8 cellular contexts compared by ENCODE assay signal in genomic region chr19:42242071-42242511, GRCh38. TPM values are rescaled to one million over a fixed set of nuclear protein-coding genes. Genes with fewer than 3 reads are reported as not detected.
DNase-seq lines count a peak whose midpoint lies in the region; ATAC-seq and TF ChIP-seq lines count a peak whose summit lies in the region.

No MANE protein-coding gene starts in this region.

- H3K9me3 ChIP-seq in Caco-2, result no peaks in the 10 kb centered on the region
- no peaks in the 10 kb centered on the region for H3K9me3 ChIP-seq in HEK293 (ENCODE audit: control insufficient read depth, insufficient read depth, low read depth, low read length)
- no peaks in the 10 kb centered on the region for H3K9me3 ChIP-seq in right atrium auricular region

- peak overlapping the region; percentile 87 for H3K27ac Mint-ChIP-seq in Caco-2 (ENCODE audit: unreplicated experiment)
- H3K27ac Mint-ChIP-seq in activated CD8-positive, alpha-beta T cell treated with anti-CD3 and anti-CD28 coated beads for 36 hours, result peak overlapping the region; percentile 89

- H3K4me3 ChIP-seq in Caco-2 (ENCODE audit: low read depth, low read length), result peak overlapping the region; percentile 92
- peak overlapping the region; percentile 74 for H3K4me3 ChIP-seq in HEK293 (ENCODE audit: low read depth, low read length)
- peak overlapping the region; percentile 87 to 89 for H3K4me3 ChIP-seq in right atrium auricular region
- H3K4me3 ChIP-seq in skin epidermis, result peak overlapping the region; percentile 58 to 87 (median 79)

- H3K27ac ChIP-seq in HEK293 (ENCODE audit: extremely low read depth, low read depth, low read length) (peak overlapping the region; percentile 99), right atrium auricular region (peak overlapping the region; percentile 84 to 90), skin epidermis (peak overlapping the region; percentile 83 to 98 (median 92))

- H3K9me3 Mint-ChIP-seq in Caco-2 (ENCODE audit: unreplicated experiment), result no peaks in the 10 kb centered on the region
- no peaks in the 10 kb centered on the region for H3K9me3 Mint-ChIP-seq in activated CD8-positive, alpha-beta T cell treated with anti-CD3 and anti-CD28 coated beads for 36 hours

- H3K4me1 ChIP-seq in Caco-2 (peaks cover 10% of the 10 kb centered on the region; the same call in 1 of the 2 replicates), HEK293 (ENCODE audit: control insufficient read depth, insufficient read depth, low read length) (peaks cover 18% of the 10 kb centered on the region), right atrium auricular region (peaks cover 0 to 47% of the 10 kb centered on the region in 2 donors)

- intact Hi-C loops in Caco-2 (cut with micrococcal nuclease; ENCODE audit: unreplicated experiment), result loop anchor here (1.0 kb wide), 2 partner anchors 22 to 283 kb away; partner anchors contain the start of genes RABAC1 and ZNF526
- intact Hi-C loops in activated CD8-positive, alpha-beta T cell treated with anti-CD3 and anti-CD28 coated beads for 36 hours (cut with micrococcal nuclease), result loop anchor here (5.0 kb wide), 1 partner anchor 40 kb away; no protein-coding TSS in a partner anchor

- ATAC-seq in activated CD8-positive, alpha-beta T cell treated with anti-CD3 and anti-CD28 coated beads for 36 hours, result no peak
- ATAC-seq in GM19467 (IDR thresholded peaks at IDR 0.05; ENCODE audit: unreplicated experiment), result no peak

- peak overlapping the region; percentile 85 for H3K4me3 Mint-ChIP-seq in Caco-2 (ENCODE audit: unreplicated experiment)
- H3K4me3 Mint-ChIP-seq in activated CD8-positive, alpha-beta T cell treated with anti-CD3 and anti-CD28 coated beads for 36 hours, result peak overlapping the region; percentile 94

- peaks cover 57% of the 10 kb centered on the region for H3K36me3 Mint-ChIP-seq in Caco-2 (ENCODE audit: insufficient read depth, unreplicated experiment)
- peaks cover 23% of the 10 kb centered on the region for H3K36me3 Mint-ChIP-seq in activated CD8-positive, alpha-beta T cell treated with anti-CD3 and anti-CD28 coated beads for 36 hours (ENCODE audit: low read depth)

- no peak for DNase-seq in Caco-2
- peak; percentile 37 for DNase-seq in activated CD8-positive, alpha-beta T cell treated with anti-CD3 and anti-CD28 coated beads for 36 hours
- DNase-seq in right atrium auricular region (ENCODE audit: low spot score), result no peak
- DNase-seq in GOT3 (lab: John Stamatoyannopoulos, UW), result no peak
- DNase-seq in hepatic stellate cell (ENCODE audit: low spot score), result no peak

- BruUV-seq in Caco-2 (replicated peaks; lab: Mats Ljungman, UMichigan), result no TSS peak

- TF ChIP-seq CTCF in Caco-2 (IDR thresholded peaks at IDR 0.05; ENCODE audit: insufficient read depth in 1 of 2, low read depth in 1 of 2, low read length in 1 of 2, severe bottlenecking in 1 of 2, unreplicated experiment in 1 of 2) (no peak), HEK293 (tag by site-specific recombination; IDR thresholded peaks at IDR 0.05) (no peak), right atrium auricular region (IDR thresholded peaks at IDR 0.05) (no peak)
- no peak for TF ChIP-seq CTCF in activated CD8-positive, alpha-beta T cell treated with anti-CD3 and anti-CD28 coated beads for 36 hours (IDR thresholded peaks at IDR 0.05)

- no peaks in the 10 kb centered on the region for H3K27me3 Mint-ChIP-seq in Caco-2 (ENCODE audit: insufficient read depth, unreplicated experiment)
- H3K27me3 Mint-ChIP-seq in activated CD8-positive, alpha-beta T cell treated with anti-CD3 and anti-CD28 coated beads for 36 hours, result no peaks in the 10 kb centered on the region

- H3K4me1 Mint-ChIP-seq in Caco-2 (ENCODE audit: low read depth, unreplicated experiment), result peaks cover 18% of the 10 kb centered on the region
- H3K4me1 Mint-ChIP-seq in activated CD8-positive, alpha-beta T cell treated with anti-CD3 and anti-CD28 coated beads for 36 hours (ENCODE audit: low read depth), result peaks cover 46% of the 10 kb centered on the region

- H3K27me3 ChIP-seq in Caco-2 (replicated peaks; ENCODE audit: control insufficient read depth, insufficient read depth, low read length) (no peaks in the 10 kb centered on the region), right atrium auricular region (no peaks in the 10 kb centered on the region)

- CTCF ChIA-PET in Caco-2 (lab: Charles Lee), result interaction anchor here (1.3 to 2.3 kb wide), 4 partner anchors 38 to 155 kb away, joined by 3 to 17 read pairs (median 5); partner anchors contain the start of gene POU2F2
- CTCF ChIA-PET in HEK293 (lab: Yijun Ruan, JAX), result interaction anchor here (0.6 to 11.8 kb wide), 9 partner anchors 16 to 197 kb away, joined by 3 to 276 read pairs (median 4); partner anchors contain the start of gene POU2F2
- CTCF ChIA-PET in activated CD8-positive, alpha-beta T cell treated with anti-CD3 and anti-CD28 coated beads for 36 hours (lab: Charles Lee), result interaction anchor here (0.7 to 6.7 kb wide), 11 partner anchors 10 to 109 kb away, joined by 3 to 107 read pairs (median 4); partner anchors contain the start of genes DEDD2, POU2F2 and ZNF526

- no peaks in the 10 kb centered on the region; the same call in 1 of the 2 replicates for H3K36me3 ChIP-seq in Caco-2 (ENCODE audit: control insufficient read depth, insufficient read depth, low read length)
- H3K36me3 ChIP-seq in HEK293 (ENCODE audit: control insufficient read depth in 2 of 2, insufficient read depth in 1 of 2, low read length in 2 of 2), result peaks cover 26 to 38% of the 10 kb centered on the region in 2 experiments
- H3K36me3 ChIP-seq in right atrium auricular region, result no peaks in the 10 kb centered on the region

- POLR2A ChIA-PET in Caco-2 (lab: Charles Lee) (interaction anchor here (0.5 to 2.5 kb wide), 6 partner anchors 9 to 154 kb away, joined by 3 to 23 read pairs (median 6); partner anchors contain the start of genes CIC and DEDD2), HEK293 (lab: Yijun Ruan, JAX) (interaction anchor here (0.9 to 13.9 kb wide), 19 partner anchors 9 to 978 kb away, joined by 3 to 242 read pairs (median 11); partner anchors contain the start of genes CIC, DEDD2, ERF and HNRNPUL1)
- POLR2A ChIA-PET in activated CD8-positive, alpha-beta T cell treated with anti-CD3 and anti-CD28 coated beads for 36 hours (lab: Charles Lee), result interaction anchor here (0.8 to 16.1 kb wide), 7 partner anchors 9 to 383 kb away, joined by 3 to 195 read pairs (median 13); partner anchors contain the start of genes DEDD2, POU2F2 and ZNF526

TF ChIP-seq in HEK293, 187 proteins besides CTCF, POLR2A, EP300 and RAD21 (continues in another document):
- 0 out of 2 replicates have a peak, but pooled peaks have one; percentile 27 for TF ChIP-seq ZNF677 (tag by site-specific recombination; IDR thresholded peaks at IDR 0.05)
- TF ChIP-seq, protein P1, sequence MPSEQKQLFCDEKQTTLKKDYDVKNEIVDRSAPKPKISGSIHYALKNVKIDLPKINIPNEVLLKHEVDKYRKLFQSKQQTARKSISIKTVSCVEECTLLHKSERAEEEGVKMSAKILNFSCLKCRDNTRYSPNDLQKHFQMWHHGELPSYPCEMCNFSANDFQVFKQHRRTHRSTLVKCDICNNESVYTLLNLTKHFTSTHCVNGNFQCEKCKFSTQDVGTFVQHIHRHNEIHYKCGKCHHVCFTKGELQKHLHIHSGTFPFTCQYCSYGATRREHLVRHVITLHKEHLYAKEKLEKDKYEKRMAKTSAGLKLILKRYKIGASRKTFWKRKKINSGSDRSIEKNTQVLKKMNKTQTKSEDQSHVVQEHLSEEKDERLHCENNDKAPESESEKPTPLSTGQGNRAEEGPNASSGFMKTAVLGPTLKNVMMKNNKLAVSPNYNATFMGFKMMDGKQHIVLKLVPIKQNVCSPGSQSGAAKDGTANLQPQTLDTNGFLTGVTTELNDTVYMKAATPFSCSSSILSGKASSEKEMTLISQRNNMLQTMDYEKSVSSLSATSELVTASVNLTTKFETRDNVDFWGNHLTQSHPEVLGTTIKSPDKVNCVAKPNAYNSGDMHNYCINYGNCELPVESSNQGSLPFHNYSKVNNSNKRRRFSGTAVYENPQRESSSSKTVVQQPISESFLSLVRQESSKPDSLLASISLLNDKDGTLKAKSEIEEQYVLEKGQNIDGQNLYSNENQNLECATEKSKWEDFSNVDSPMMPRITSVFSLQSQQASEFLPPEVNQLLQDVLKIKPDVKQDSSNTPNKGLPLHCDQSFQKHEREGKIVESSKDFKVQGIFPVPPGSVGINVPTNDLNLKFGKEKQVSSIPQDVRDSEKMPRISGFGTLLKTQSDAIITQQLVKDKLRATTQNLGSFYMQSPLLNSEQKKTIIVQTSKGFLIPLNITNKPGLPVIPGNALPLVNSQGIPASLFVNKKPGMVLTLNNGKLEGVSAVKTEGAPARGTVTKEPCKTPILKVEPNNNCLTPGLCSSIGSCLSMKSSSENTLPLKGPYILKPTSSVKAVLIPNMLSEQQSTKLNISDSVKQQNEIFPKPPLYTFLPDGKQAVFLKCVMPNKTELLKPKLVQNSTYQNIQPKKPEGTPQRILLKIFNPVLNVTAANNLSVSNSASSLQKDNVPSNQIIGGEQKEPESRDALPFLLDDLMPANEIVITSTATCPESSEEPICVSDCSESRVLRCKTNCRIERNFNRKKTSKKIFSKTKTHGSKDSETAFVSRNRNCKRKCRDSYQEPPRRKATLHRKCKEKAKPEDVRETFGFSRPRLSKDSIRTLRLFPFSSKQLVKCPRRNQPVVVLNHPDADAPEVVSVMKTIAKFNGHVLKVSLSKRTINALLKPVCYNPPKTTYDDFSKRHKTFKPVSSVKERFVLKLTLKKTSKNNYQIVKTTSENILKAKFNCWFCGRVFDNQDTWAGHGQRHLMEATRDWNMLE (tag by site-specific recombination; conservative IDR thresholded peaks at IDR 0.05; ENCODE audit: low read depth), result no peak
- no peak for TF ChIP-seq ZNF560 (tag by site-specific recombination; IDR thresholded peaks at IDR 0.05; ENCODE audit: borderline replicate concordance)

RNA-seq across cellular contexts. Expression of gene GSK3A, which starts 0.3 kb away (rescaled TPM):
- total RNA-seq in Caco-2 (2022) (59.6 and 60.2 TPM in 2 replicates), right atrium auricular region (10 to 100 TPM; 18.1 to 27.9 TPM)
- 10 to 100 TPM; 30.5 to 31.7 TPM for total RNA-seq in activated CD8-positive, alpha-beta T cell treated with anti-CD3 and anti-CD28 coated beads for 36 hours

RNA-seq across cellular contexts. Expression of gene ERF, which starts 12.8 kb away (rescaled TPM):
- total RNA-seq in Caco-2 (2022) (134 and 149 TPM in 2 replicates), right atrium auricular region (10 to 100 TPM; 26.8 to 34.9 TPM)
- total RNA-seq in activated CD8-positive, alpha-beta T cell treated with anti-CD3 and anti-CD28 coated beads for 36 hours, result 10 to 100 TPM; 60.0 to 69.2 TPM

RNA-seq across cellular contexts. Expression of gene ZNF526, which starts 22.0 kb away (rescaled TPM):
- total RNA-seq in Caco-2 (2022) (19.4 and 22.6 TPM in 2 replicates), right atrium auricular region (1 to 10 TPM; 2.6 to 5.4 TPM)
- 10 to 100 TPM; 12.0 to 12.3 TPM for total RNA-seq in activated CD8-positive, alpha-beta T cell treated with anti-CD3 and anti-CD28 coated beads for 36 hours

RNA-seq across cellular contexts. Expression of gene DEDD2, which starts 24.6 kb away (rescaled TPM):
- total RNA-seq in Caco-2 (2022) (31.2 and 31.4 TPM in 2 replicates), right atrium auricular region (10 to 100 TPM; 19.2 to 24.8 TPM)
- total RNA-seq in activated CD8-positive, alpha-beta T cell treated with anti-CD3 and anti-CD28 coated beads for 36 hours, result 10 to 100 TPM; 21.7 to 22.5 TPM

RNA-seq across cellular contexts. Expression of gene CIC, which starts 27.0 kb away (rescaled TPM):
- total RNA-seq in Caco-2 (2022) (44.8 and 47.8 TPM in 2 replicates), right atrium auricular region (10 to 100 TPM; 27.4 to 53.5 TPM)
- total RNA-seq in activated CD8-positive, alpha-beta T cell treated with anti-CD3 and anti-CD28 coated beads for 36 hours, result 10 to 100 TPM; 60.7 to 65.6 TPM
